In genomic region chr19:50133518-50134492, GRCh38 we compare ENCODE assay signal across 6 cellular contexts. TPM values are rescaled to one million over a fixed set of nuclear protein-coding genes. Genes with fewer than 3 reads are reported as not detected.
"Had no signal": no experiment of that assay in that cellular context is flagged by ENCODE, and none has a peak within 500 bp of the region (broad histone marks: within the 10 kb centered on the region; RNA-seq: fewer than 3 reads in every experiment).

No MANE protein-coding gene starts in this region.

RNA-seq across cellular contexts. Expression of gene IZUMO2, which starts 29.3 kb away (rescaled TPM):
- total RNA-seq: activated CD4-positive, alpha-beta T cell treated with anti-CD3 and anti-CD28 coated beads for 36 hours; activated CD4-positive, alpha-beta T cell treated with anti-CD3 and anti-CD28 coated beads, Interleukin-2, amount 10 ng/mL, durations not matched to agents 7 days and 5 days; activated T-cell treated with anti-CD3 and anti-CD28 coated beads, Interleukin-2, amount 50 U/mL, for 4 hours; aorta; LHCN-M2; NCI-H460 had no signal
- polyA plus RNA-seq: aorta had no signal
